In the genomic region with DNA sequence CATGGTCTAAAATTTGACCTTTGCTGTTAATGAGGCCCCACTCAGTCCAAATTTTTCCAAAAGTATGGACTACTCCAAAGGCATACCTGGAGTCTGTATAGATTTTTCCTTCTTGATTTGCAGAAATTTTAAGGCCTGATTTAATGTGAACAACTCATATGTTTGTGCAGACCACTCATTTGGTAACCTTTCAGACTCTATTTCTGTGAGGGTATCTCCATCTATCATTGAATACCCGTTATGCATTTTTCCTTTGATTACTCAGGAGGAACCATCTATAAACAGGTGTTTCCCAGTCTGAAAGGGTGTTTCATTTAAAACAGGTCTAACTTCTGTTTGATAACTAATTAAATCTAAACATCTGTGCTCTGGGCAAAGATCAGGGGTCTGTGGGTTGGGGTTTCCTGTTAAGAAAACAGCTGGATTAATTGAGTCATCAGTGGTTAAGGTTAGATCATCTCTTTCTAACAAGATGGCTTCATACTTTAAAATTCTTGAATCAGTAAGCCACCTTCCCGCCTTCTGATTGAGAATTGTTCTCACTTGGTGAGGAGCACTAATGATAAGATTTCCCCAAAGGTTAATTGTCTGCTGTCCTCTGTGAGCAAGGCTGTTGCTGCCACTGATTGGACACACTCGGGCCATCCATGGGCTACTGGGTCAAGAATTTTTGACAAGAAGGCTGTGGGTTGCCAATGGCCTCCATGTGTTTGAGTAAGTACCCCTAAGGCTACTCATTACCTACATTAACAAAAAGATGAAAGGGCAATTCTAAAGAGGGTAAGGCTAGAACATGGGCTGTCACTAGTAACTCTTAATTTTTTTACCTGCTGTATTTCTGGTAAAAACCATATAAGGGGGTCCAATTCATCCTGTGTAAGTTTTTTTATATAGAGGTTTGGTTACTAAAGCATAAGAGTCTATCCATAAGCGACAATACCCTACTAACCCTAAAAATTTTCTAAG, we compare ENCODE assay signal across 1 cellular context.
A peak's percentile ranks its signal among the peaks of the same experiment; 100 is the strongest.
TF ChIP-seq lines count a peak whose summit lies in the region.

No MANE protein-coding gene starts in this region.

TF ChIP-seq in GM12878, 131 proteins besides CTCF, POLR2A, EP300 and RAD21 (continued from another document):
- TF ChIP-seq, protein P1, sequence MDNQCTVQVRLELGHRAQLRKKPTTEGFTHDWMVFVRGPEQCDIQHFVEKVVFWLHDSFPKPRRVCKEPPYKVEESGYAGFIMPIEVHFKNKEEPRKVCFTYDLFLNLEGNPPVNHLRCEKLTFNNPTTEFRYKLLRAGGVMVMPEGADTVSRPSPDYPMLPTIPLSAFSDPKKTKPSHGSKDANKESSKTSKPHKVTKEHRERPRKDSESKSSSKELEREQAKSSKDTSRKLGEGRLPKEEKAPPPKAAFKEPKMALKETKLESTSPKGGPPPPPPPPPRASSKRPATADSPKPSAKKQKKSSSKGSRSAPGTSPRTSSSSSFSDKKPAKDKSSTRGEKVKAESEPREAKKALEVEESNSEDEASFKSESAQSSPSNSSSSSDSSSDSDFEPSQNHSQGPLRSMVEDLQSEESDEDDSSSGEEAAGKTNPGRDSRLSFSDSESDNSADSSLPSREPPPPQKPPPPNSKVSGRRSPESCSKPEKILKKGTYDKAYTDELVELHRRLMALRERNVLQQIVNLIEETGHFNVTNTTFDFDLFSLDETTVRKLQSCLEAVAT (IDR thresholded peaks at IDR 0.05) = no peak
- TF ChIP-seq ZBED1 (IDR thresholded peaks at IDR 0.05; ENCODE audit: borderline replicate concordance) (no peak), BCL11A (IDR thresholded peaks at IDR 0.05; ENCODE audit: low read depth, low read length) (peak; percentile 36; the same call in 1 of the 2 replicates), NFIC (IDR thresholded peaks at IDR 0.05; ENCODE audit: low read depth, low read length) (peak; percentile 73; the same call in 1 of the 2 replicates), NRF1 (conservative IDR thresholded peaks at IDR 0.05; ENCODE audit: low read depth, low read length) (no peak), LARP7 (IDR thresholded peaks at IDR 0.05) (no peak), YY1 (IDR thresholded peaks at IDR 0.05; ENCODE audit: low read depth, low read length) (no peak), CREB1 (IDR thresholded peaks at IDR 0.05; ENCODE audit: low read depth) (no peak), MTA2 (IDR thresholded peaks at IDR 0.05; ENCODE audit: low read depth) (peak; percentile 53; the same call in 1 of the 2 replicates), ZNF274 (IDR thresholded peaks at IDR 0.05; ENCODE audit: insufficient read depth, insufficient read length) (no peak), CBX5 (IDR thresholded peaks at IDR 0.05; ENCODE audit: low read depth) (no peak)
- TF ChIP-seq, protein P2, sequence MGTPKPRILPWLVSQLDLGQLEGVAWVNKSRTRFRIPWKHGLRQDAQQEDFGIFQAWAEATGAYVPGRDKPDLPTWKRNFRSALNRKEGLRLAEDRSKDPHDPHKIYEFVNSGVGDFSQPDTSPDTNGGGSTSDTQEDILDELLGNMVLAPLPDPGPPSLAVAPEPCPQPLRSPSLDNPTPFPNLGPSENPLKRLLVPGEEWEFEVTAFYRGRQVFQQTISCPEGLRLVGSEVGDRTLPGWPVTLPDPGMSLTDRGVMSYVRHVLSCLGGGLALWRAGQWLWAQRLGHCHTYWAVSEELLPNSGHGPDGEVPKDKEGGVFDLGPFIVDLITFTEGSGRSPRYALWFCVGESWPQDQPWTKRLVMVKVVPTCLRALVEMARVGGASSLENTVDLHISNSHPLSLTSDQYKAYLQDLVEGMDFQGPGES (IDR thresholded peaks at IDR 0.05) = no peak
- TF ChIP-seq, protein P3, sequence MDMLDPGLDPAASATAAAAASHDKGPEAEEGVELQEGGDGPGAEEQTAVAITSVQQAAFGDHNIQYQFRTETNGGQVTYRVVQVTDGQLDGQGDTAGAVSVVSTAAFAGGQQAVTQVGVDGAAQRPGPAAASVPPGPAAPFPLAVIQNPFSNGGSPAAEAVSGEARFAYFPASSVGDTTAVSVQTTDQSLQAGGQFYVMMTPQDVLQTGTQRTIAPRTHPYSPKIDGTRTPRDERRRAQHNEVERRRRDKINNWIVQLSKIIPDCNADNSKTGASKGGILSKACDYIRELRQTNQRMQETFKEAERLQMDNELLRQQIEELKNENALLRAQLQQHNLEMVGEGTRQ (IDR thresholded peaks at IDR 0.05; ENCODE audit: borderline replicate concordance, low read depth, low read length) = no peak
TF ChIP-seq in GM12878: peak in this region for 15.
